Comparison of ENCODE assay signal across 1 cellular context in the genomic region with DNA sequence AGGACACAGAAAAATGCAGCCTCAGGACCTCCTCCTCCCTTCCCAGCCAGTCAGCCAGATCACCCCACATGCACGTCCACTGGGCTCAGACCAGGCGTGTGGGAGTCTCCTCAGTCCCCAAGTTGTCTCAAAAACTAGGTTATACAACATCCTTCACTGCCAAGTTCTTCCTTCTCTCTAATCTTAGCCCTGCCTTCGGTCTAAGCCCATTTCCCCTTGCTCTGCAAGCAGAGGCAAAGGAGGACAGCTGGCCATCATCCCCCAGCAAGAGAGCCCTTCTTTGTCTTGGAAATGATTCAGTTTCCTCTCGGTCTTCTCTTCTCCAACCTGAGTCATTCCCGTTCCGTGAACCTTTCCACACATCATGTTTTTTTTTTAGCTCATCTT.
TF ChIP-seq lines count a peak whose summit lies in the region.

No MANE protein-coding gene starts in this region.

TF ChIP-seq in H1, 55 proteins besides CTCF, POLR2A, EP300 and RAD21:
- TF ChIP-seq YY1 (IDR thresholded peaks at IDR 0.05; ENCODE audit: low read depth, low read length) (no peak), GABPA (IDR thresholded peaks at IDR 0.05; ENCODE audit: borderline replicate concordance, insufficient read depth, low read length) (no peak), CHD2 (IDR thresholded peaks at IDR 0.05; ENCODE audit: low read length) (no peak), HDAC6 (IDR thresholded peaks at IDR 0.05; ENCODE audit: low read depth, low read length) (no peak), NRF1 (IDR thresholded peaks at IDR 0.05; ENCODE audit: low read depth, low read length) (no peak), CBX5 (IDR thresholded peaks at IDR 0.05; ENCODE audit: low read depth, low read length) (no peak), BACH1 (IDR thresholded peaks at IDR 0.05; ENCODE audit: low read length) (no peak), MAFK (IDR thresholded peaks at IDR 0.05; ENCODE audit: low read depth, low read length) (no peak)
- TF ChIP-seq, protein P1, sequence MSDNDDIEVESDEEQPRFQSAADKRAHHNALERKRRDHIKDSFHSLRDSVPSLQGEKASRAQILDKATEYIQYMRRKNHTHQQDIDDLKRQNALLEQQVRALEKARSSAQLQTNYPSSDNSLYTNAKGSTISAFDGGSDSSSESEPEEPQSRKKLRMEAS (IDR thresholded peaks at IDR 0.05): no peak
